22 cellular contexts compared by ENCODE assay signal in genomic region chr9:95938724-95939123, GRCh38.
DNase-seq lines count a peak whose midpoint lies in the region; ATAC-seq, FAIRE-seq and TF ChIP-seq lines count a peak whose summit lies in the region.
"Had no signal": no experiment of that assay in that cellular context is flagged by ENCODE, and none has a peak within 500 bp of the region (broad histone marks: within the 10 kb centered on the region; RNA-seq: fewer than 3 reads in every experiment).

No MANE protein-coding gene starts in this region.

- H3K36me3 ChIP-seq in upper lobe of right lung: peaks cover 52% of the 10 kb centered on the region

- H3K27ac ChIP-seq in upper lobe of right lung: no peak overlapping the region
- H3K27ac ChIP-seq: A549, C4-2B had no signal

- no peak for DNase-seq in natural killer cell
- DNase-seq in natural killer cell treated with Interleukin-12 subunit alpha and Interleukin-12 subunit beta and Interleukin-15 and Interleukin-18, amount 100 ng/mL, for 72 hours (ENCODE audit: low spot score): no peak
- peak; percentile 21 for DNase-seq in amniotic epithelial cell (ENCODE audit: low read depth)
- DNase-seq in frontal cortex (ENCODE audit: low spot score in 2 of 2): no peak
- DNase-seq in upper lobe of right lung: no peak
- DNase-seq in amniotic stem cell (lab: John Stamatoyannopoulos, UW): no peak
- DNase-seq in activated CD4-positive, alpha-beta memory T cell treated with anti-CD3 and anti-CD28 coated beads, Interleukin-2, amount 10 ng/mL, durations not matched to agents 7 days and 5 days: no peak
- DNase-seq in SKM-1 (lab: John Stamatoyannopoulos, UW; ENCODE audit: unreplicated experiment): no peak
- DNase-seq: DND-41; NCI-H1105 treated with DMSO at 0.1 percent for 48 hours; NCI-H187; NCI-H526 treated with DMSO at 0.1 percent for 48 hours; NK-92 treated with Interleukin-12 subunit alpha and Interleukin-12 subunit beta, amount 100 ng/mL, for 24 hours; OCI-M1 had no signal

- no peak overlapping the region for H3K4me3 ChIP-seq in upper lobe of right lung
- H3K4me3 ChIP-seq: A549, GM12878 had no signal

- H3K4me1 Mint-ChIP-seq in natural killer cell: no peaks in the 10 kb centered on the region
- H3K4me1 Mint-ChIP-seq in natural killer cell treated with Interleukin-12 subunit alpha and Interleukin-12 subunit beta and Interleukin-15 and Interleukin-18, amount 100 ng/mL, for 72 hours (ENCODE audit: low read depth in 2 of 2): peaks cover 0 to 7% of the 10 kb centered on the region in 2 donors
- no peaks in the 10 kb centered on the region for H3K4me1 Mint-ChIP-seq in activated CD4-positive, alpha-beta memory T cell treated with anti-CD3 and anti-CD28 coated beads, Interleukin-2, amount 10 ng/mL, durations not matched to agents 7 days and 5 days

- ATAC-seq in natural killer cell (peak in 1 of 3 donors; percentile 41), upper lobe of right lung (no peak)
- ATAC-seq in natural killer cell treated with Interleukin-12 subunit alpha and Interleukin-12 subunit beta and Interleukin-15 and Interleukin-18, amount 100 ng/mL, for 72 hours: no peak
- ATAC-seq: A549, GM12878 had no signal

- no peak overlapping the region for H3K27ac Mint-ChIP-seq in natural killer cell
- no peak overlapping the region for H3K27ac Mint-ChIP-seq in natural killer cell treated with Interleukin-12 subunit alpha and Interleukin-12 subunit beta and Interleukin-15 and Interleukin-18, amount 100 ng/mL, for 72 hours
- H3K27ac Mint-ChIP-seq in activated CD4-positive, alpha-beta memory T cell treated with anti-CD3 and anti-CD28 coated beads, Interleukin-2, amount 10 ng/mL, durations not matched to agents 7 days and 5 days: no peak overlapping the region
- H3K27ac Mint-ChIP-seq: IgD-negative memory B cell had no signal

- H3K4me3 Mint-ChIP-seq in natural killer cell: no peak overlapping the region
- no peak overlapping the region for H3K4me3 Mint-ChIP-seq in natural killer cell treated with Interleukin-12 subunit alpha and Interleukin-12 subunit beta and Interleukin-15 and Interleukin-18, amount 100 ng/mL, for 72 hours
- no peak overlapping the region for H3K4me3 Mint-ChIP-seq in activated CD4-positive, alpha-beta memory T cell treated with anti-CD3 and anti-CD28 coated beads, Interleukin-2, amount 10 ng/mL, durations not matched to agents 7 days and 5 days
- H3K4me3 Mint-ChIP-seq: IgD-negative memory B cell had no signal

- CTCF ChIA-PET in activated CD4-positive, alpha-beta memory T cell treated with anti-CD3 and anti-CD28 coated beads, Interleukin-2, amount 10 ng/mL, durations not matched to agents 7 days and 5 days (lab: Charles Lee): interaction anchor here (1.8 kb wide), 1 partner anchor 13 kb away, joined by 5 read pairs; no protein-coding TSS in a partner anchor

- no peaks in the 10 kb centered on the region for H3K4me1 ChIP-seq in upper lobe of right lung
- H3K4me1 ChIP-seq: A549 had no signal

- peaks cover 0 to 6% of the 10 kb centered on the region in 2 donors for H3K9me3 Mint-ChIP-seq in natural killer cell
- H3K9me3 Mint-ChIP-seq in natural killer cell treated with Interleukin-12 subunit alpha and Interleukin-12 subunit beta and Interleukin-15 and Interleukin-18, amount 100 ng/mL, for 72 hours: peaks cover 7% of the 10 kb centered on the region
- H3K9me3 Mint-ChIP-seq in activated CD4-positive, alpha-beta memory T cell treated with anti-CD3 and anti-CD28 coated beads, Interleukin-2, amount 10 ng/mL, durations not matched to agents 7 days and 5 days: peaks cover 15% of the 10 kb centered on the region

- H3K27me3 Mint-ChIP-seq in natural killer cell (ENCODE audit: low read depth in 2 of 2): no peaks in the 10 kb centered on the region
- no peaks in the 10 kb centered on the region for H3K27me3 Mint-ChIP-seq in natural killer cell treated with Interleukin-12 subunit alpha and Interleukin-12 subunit beta and Interleukin-15 and Interleukin-18, amount 100 ng/mL, for 72 hours
- no peaks in the 10 kb centered on the region for H3K27me3 Mint-ChIP-seq in activated CD4-positive, alpha-beta memory T cell treated with anti-CD3 and anti-CD28 coated beads, Interleukin-2, amount 10 ng/mL, durations not matched to agents 7 days and 5 days
- H3K27me3 Mint-ChIP-seq: IgD-negative memory B cell had no signal

- TF ChIP-seq CTCF in natural killer cell (IDR thresholded peaks at IDR 0.05) (peak; percentile 44), upper lobe of right lung (IDR thresholded peaks at IDR 0.05) (peak; percentile 28)

- POLR2A ChIA-PET in activated CD4-positive, alpha-beta memory T cell treated with anti-CD3 and anti-CD28 coated beads, Interleukin-2, amount 10 ng/mL, durations not matched to agents 7 days and 5 days (lab: Charles Lee): no interaction called here

- H3K36me3 Mint-ChIP-seq in natural killer cell: peaks cover 29% of the 10 kb centered on the region
- peaks cover 33% of the 10 kb centered on the region for H3K36me3 Mint-ChIP-seq in natural killer cell treated with Interleukin-12 subunit alpha and Interleukin-12 subunit beta and Interleukin-15 and Interleukin-18, amount 100 ng/mL, for 72 hours
- peaks cover 66% of the 10 kb centered on the region for H3K36me3 Mint-ChIP-seq in activated CD4-positive, alpha-beta memory T cell treated with anti-CD3 and anti-CD28 coated beads, Interleukin-2, amount 10 ng/mL, durations not matched to agents 7 days and 5 days (ENCODE audit: low read depth)

- peak; percentile 15 for FAIRE-seq in frontal cortex (lab: Jason Lieb, UNC)
- FAIRE-seq: A549, G401.6, GM12878, GM18507, H1, HTR-8/SVneo had no signal

- H3K27me3 ChIP-seq in upper lobe of right lung: no peaks in the 10 kb centered on the region

- no peaks in the 10 kb centered on the region for H3K9me3 ChIP-seq in upper lobe of right lung
- H3K9me3 ChIP-seq: A549 had no signal

- intact Hi-C loops in natural killer cell (cut with micrococcal nuclease): no loop called here
- intact Hi-C loops in upper lobe of right lung (cut with DNase I): no loop called here
